16 cellular contexts compared by ENCODE assay signal in the genomic region with DNA sequence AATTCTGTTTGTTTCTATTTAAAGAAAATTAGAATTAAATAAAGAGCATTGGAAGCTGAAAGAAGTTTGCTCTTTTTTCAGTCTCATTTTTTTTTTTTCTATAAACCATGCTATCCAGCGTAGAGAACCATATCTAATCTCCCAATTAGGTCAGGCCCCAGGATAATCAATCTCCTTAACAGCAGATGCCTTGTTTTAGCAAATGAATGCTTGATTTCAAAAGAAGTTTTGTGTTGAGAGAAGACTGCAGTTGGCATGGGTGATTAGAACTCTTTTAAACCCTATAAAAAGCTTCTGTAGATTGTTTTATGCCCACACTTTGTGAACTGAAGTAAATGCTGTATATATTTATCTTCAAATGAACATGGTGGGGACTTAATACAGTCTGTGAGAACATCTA. TPM values are rescaled to one million over a fixed set of nuclear protein-coding genes. Genes with fewer than 3 reads are reported as not detected.
A peak's percentile ranks its signal among the peaks of the same experiment; 100 is the strongest.
DNase-seq lines count a peak whose midpoint lies in the region; ATAC-seq, FAIRE-seq and TF ChIP-seq lines count a peak whose summit lies in the region.
"Had no signal": no experiment of that assay in that cellular context is flagged by ENCODE, and none has a peak within 500 bp of the region (broad histone marks: within the 10 kb centered on the region; RNA-seq: fewer than 3 reads in every experiment).

No MANE protein-coding gene starts in this region.

- intact Hi-C loops in lower lobe of right lung (cut with DNase I): no loop called here

- H3K36me3 ChIP-seq in SJCRH30: no peaks in the 10 kb centered on the region
- no peaks in the 10 kb centered on the region for H3K36me3 ChIP-seq in neural progenitor cell
- H3K36me3 ChIP-seq in lower lobe of right lung: no peaks in the 10 kb centered on the region
- H3K36me3 ChIP-seq: HAP-1 had no signal

- no peaks in the 10 kb centered on the region for H3K79me2 ChIP-seq in neural progenitor cell (ENCODE audit: low read depth)

- no peak overlapping the region for H3K9ac ChIP-seq in neural progenitor cell

- no peak overlapping the region for H3K4me3 Mint-ChIP-seq in neural progenitor cell
- no peak overlapping the region for H3K4me3 Mint-ChIP-seq in activated T-cell treated with anti-CD3 and anti-CD28 coated beads, Interleukin-2, amount 50 U/mL, for 24 hours
- H3K4me3 Mint-ChIP-seq: CD14-positive monocyte; CD8-positive, alpha-beta T cell had no signal

- H2AFZ ChIP-seq in neural progenitor cell (replicated peaks): no peak overlapping the region

- peaks cover 1% of the 10 kb centered on the region for H3K9me3 Mint-ChIP-seq in neural progenitor cell
- no peaks in the 10 kb centered on the region for H3K9me3 Mint-ChIP-seq in activated T-cell treated with anti-CD3 and anti-CD28 coated beads, Interleukin-2, amount 50 U/mL, for 24 hours
- H3K9me3 Mint-ChIP-seq: CD8-positive, alpha-beta T cell had no signal

- no peak for TF ChIP-seq CTCF in D721Med (IDR thresholded peaks at IDR 0.05; ENCODE audit: insufficient read depth, missing control alignments)
- TF ChIP-seq CTCF in neural progenitor cell (IDR thresholded peaks at IDR 0.05): no peak
- no peak for TF ChIP-seq CTCF in lower lobe of right lung (IDR thresholded peaks at IDR 0.05)

- H3K27ac ChIP-seq in SJCRH30: peak overlapping the region; percentile 93
- H3K27ac ChIP-seq in neural progenitor cell: no peak overlapping the region
- H3K27ac ChIP-seq in lower lobe of right lung: no peak overlapping the region

- H3K27me3 ChIP-seq in SJCRH30 (no peaks in the 10 kb centered on the region), neural progenitor cell (no peaks in the 10 kb centered on the region), lower lobe of right lung (ENCODE audit: low read depth) (no peaks in the 10 kb centered on the region)

- H3K9me3 ChIP-seq in SJCRH30 (replicated peaks) (no peaks in the 10 kb centered on the region), neural progenitor cell (ENCODE audit: low read depth) (no peaks in the 10 kb centered on the region), lower lobe of right lung (no peaks in the 10 kb centered on the region)
- H3K9me3 ChIP-seq: HAP-1 had no signal

- H3K4me3 ChIP-seq in SJCRH30: no peak overlapping the region
- H3K4me3 ChIP-seq in neural progenitor cell: no peak overlapping the region
- H3K4me3 ChIP-seq in lower lobe of right lung: no peak overlapping the region
- H3K4me3 ChIP-seq: HAP-1 had no signal

- DNase-seq in D721Med (ENCODE audit: insufficient read length, low spot score) (no peak), SJCRH30 (peak; percentile 34 to 88), foreskin melanocyte (peak; percentile 82), neural progenitor cell (ENCODE audit: low spot score) (no peak), lower lobe of right lung (no peak), SIG-M5 treated with dmso at 0.1 percent for 504 hours (lab: John Stamatoyannopoulos, UW; ENCODE audit: unreplicated experiment) (no peak)
- DNase-seq in activated T-cell treated with anti-CD3 and anti-CD28 coated beads, Interleukin-2, amount 50 U/mL, for 24 hours: no peak
- DNase-seq: CD8-positive, alpha-beta T cell; COR-L47; GF-D8; IMR-90 had no signal

- H3K27me3 Mint-ChIP-seq in neural progenitor cell (ENCODE audit: insufficient read depth, low read depth): no peaks in the 10 kb centered on the region
- peaks cover 8% of the 10 kb centered on the region for H3K27me3 Mint-ChIP-seq in activated T-cell treated with anti-CD3 and anti-CD28 coated beads, Interleukin-2, amount 50 U/mL, for 24 hours

- H3K27ac Mint-ChIP-seq in neural progenitor cell: no peak overlapping the region
- H3K27ac Mint-ChIP-seq in activated T-cell treated with anti-CD3 and anti-CD28 coated beads, Interleukin-2, amount 50 U/mL, for 24 hours: no peak overlapping the region
- H3K27ac Mint-ChIP-seq: CD14-positive monocyte; CD8-positive, alpha-beta T cell had no signal

- no peaks in the 10 kb centered on the region for H4K20me1 ChIP-seq in neural progenitor cell (ENCODE audit: low read depth)

- peaks cover 9% of the 10 kb centered on the region for H3K4me1 Mint-ChIP-seq in neural progenitor cell
- no peaks in the 10 kb centered on the region for H3K4me1 Mint-ChIP-seq in activated T-cell treated with anti-CD3 and anti-CD28 coated beads, Interleukin-2, amount 50 U/mL, for 24 hours (ENCODE audit: low read depth)
- H3K4me1 Mint-ChIP-seq: CD14-positive monocyte had no signal

- H3F3A ChIP-seq in neural progenitor cell (ENCODE audit: low read depth): no peaks in the 10 kb centered on the region

- no peak for ATAC-seq in lower lobe of right lung
- ATAC-seq: CD8-positive, alpha-beta T cell had no signal

- H3K36me3 Mint-ChIP-seq in neural progenitor cell: no peaks in the 10 kb centered on the region
- H3K36me3 Mint-ChIP-seq in activated T-cell treated with anti-CD3 and anti-CD28 coated beads, Interleukin-2, amount 50 U/mL, for 24 hours (ENCODE audit: low read depth): no peaks in the 10 kb centered on the region
- H3K36me3 Mint-ChIP-seq: CD14-positive monocyte; CD8-positive, alpha-beta T cell had no signal

- FAIRE-seq in D721Med (lab: Jason Lieb, UNC): peak; percentile 6
- FAIRE-seq: A204.1, GM19239, H1 had no signal

- H3K4me1 ChIP-seq in SJCRH30: peaks cover 68% of the 10 kb centered on the region
- H3K4me1 ChIP-seq in neural progenitor cell: peaks cover 13% of the 10 kb centered on the region
- H3K4me1 ChIP-seq in lower lobe of right lung: no peaks in the 10 kb centered on the region

- H3K4me2 ChIP-seq in neural progenitor cell: peak overlapping the region; percentile 3

RNA-seq across cellular contexts. Expression of gene MAD2L1, which starts 15.6 kb away (rescaled TPM):
- 213 and 223 TPM in 2 replicates for total RNA-seq in SJCRH30 (2014; rRNA removed; shearing (Covaris generic))
- 139 and 190 TPM in 2 replicates for total RNA-seq in neural progenitor cell (ENCODE audit: low replicate concordance)
- 2.2 TPM for total RNA-seq in lower lobe of right lung

Comparison
In these comparisons a context has a peak if more than half of its experiments do, and no peak if none do; other contexts are left out.
1. DNase-seq: peak in SJCRH30 (2 of 2) and foreskin melanocyte (single experiment); none in D721Med (single experiment), neural progenitor cell (single experiment), activated T-cell treated with anti-CD3 and anti-CD28 coated beads, Interleukin-2, amount 50 U/mL, for 24 hours (single experiment), lower lobe of right lung (single experiment) and SIG-M5 treated with dmso at 0.1 percent for 504 hours (single experiment).
2. RNA of gene MAD2L1, which starts 15.6 kb away (total RNA-seq): 213 to 223 TPM in SJCRH30 and 139 to 190 TPM in neural progenitor cell; 2.2 TPM in lower lobe of right lung (single experiment); every median in the first group is over 10 times any median in the second.